ENCODE assay signal across 7 cellular contexts in the genomic region with DNA sequence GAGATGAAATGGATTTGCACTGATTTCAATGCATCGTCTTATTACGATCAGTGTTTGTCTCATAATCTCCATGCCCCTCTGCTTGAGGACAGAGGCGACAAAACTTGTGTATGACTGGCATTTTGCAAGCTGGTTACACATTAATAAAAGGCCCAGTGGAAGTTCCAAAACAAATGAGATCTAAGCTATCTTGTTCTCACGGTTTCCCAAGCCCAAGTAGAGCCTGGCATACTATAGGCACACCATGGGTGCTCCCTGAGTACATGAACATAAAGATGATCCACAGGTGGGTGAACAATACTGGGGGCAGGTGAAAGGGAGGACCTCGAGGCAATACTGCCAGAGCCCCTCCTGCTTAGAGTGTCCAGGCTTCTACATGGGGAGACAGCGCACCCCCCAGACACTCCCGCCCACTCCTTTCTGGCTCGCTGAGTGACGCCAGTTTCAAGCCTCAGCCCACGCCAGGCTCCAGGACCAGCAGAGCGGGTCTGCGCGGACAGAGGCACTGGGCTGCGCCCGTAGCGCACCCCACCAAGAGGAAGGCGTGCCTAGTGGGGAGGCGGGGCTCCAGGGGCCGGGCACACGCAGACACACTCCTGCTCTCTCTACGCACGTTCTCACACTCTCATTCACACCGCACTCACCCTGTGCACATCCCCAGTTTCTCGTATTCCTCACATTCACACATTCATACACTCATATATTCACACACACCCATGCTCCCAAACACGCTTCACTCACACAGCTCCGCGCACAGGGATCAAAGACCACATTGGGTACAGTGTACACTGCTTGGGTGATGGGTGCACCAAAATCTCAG. TPM values are rescaled to one million over a fixed set of nuclear protein-coding genes. Genes with fewer than 3 reads are reported as not detected.
DNase-seq lines count a peak whose midpoint lies in the region; ATAC-seq and TF ChIP-seq lines count a peak whose summit lies in the region.

No MANE protein-coding gene starts in this region.

- peaks cover 46% of the 10 kb centered on the region for H3K4me1 Mint-ChIP-seq in WTC11

- no peak overlapping the region for H3K27ac Mint-ChIP-seq in WTC11

- H3K9me3 ChIP-seq in fibroblast of lung (ENCODE audit: control insufficient read depth, insufficient read depth, low read depth, low read length) (no peaks in the 10 kb centered on the region), neutrophil (no peaks in the 10 kb centered on the region)

- H3K4me3 ChIP-seq in fibroblast of lung (replicated peaks in 1 of 4; ENCODE audit: control extremely low read depth in 1 of 4, insufficient read depth in 1 of 4, low read depth in 3 of 4, low read length in 4 of 4) (peak overlapping the region; percentile 57 to 74 (median 69)), neutrophil (ENCODE audit: low read depth in 1 of 2, low read length in 1 of 2) (peak overlapping the region; percentile 7 to 62)

- H3K27me3 Mint-ChIP-seq in WTC11 (ENCODE audit: low read depth) = peaks cover 88% of the 10 kb centered on the region

- H3K9me3 Mint-ChIP-seq in WTC11 = no peaks in the 10 kb centered on the region

- H3K79me2 ChIP-seq in fibroblast of lung (ENCODE audit: control insufficient read depth, insufficient read depth, low read length) = no peaks in the 10 kb centered on the region

- peak overlapping the region; percentile 72 for H2AFZ ChIP-seq in fibroblast of lung (ENCODE audit: low read length)

- H3K27ac ChIP-seq in fibroblast of lung (ENCODE audit: insufficient read depth, low read length) (no peak overlapping the region), neutrophil (no peak overlapping the region)

- ATAC-seq in GM18498 (IDR thresholded peaks at IDR 0.05; ENCODE audit: unreplicated experiment) (peak; percentile 67), HG02885 (IDR thresholded peaks at IDR 0.05; ENCODE audit: poor library complexity, unreplicated experiment) (peak; percentile 82), WTC11 (peak; percentile 56)

- peak overlapping the region; percentile 80 for H3K4me3 Mint-ChIP-seq in WTC11

- no peak for TF ChIP-seq CTCF in WTC11 (IDR thresholded peaks at IDR 0.05)
- no peak for TF ChIP-seq CTCF in fibroblast of lung (conservative IDR thresholded peaks at IDR 0.05 in 1 of 2, IDR thresholded peaks at IDR 0.05 in 1 of 2; ENCODE audit: low read depth in 1 of 2, low read length in 2 of 2)
- TF ChIP-seq CTCF in neutrophil (IDR thresholded peaks at IDR 0.05) = no peak

- H3K4me1 ChIP-seq in fibroblast of lung (ENCODE audit: control insufficient read depth, extremely low read depth, insufficient read depth, low read length) = peaks cover 6% of the 10 kb centered on the region
- H3K4me1 ChIP-seq in neutrophil (ENCODE audit: control insufficient read depth in 1 of 2, insufficient read depth in 1 of 2, low read depth in 1 of 2, low read length in 1 of 2) = peaks cover 13 to 16% of the 10 kb centered on the region in 2 experiments

- H3K27me3 ChIP-seq in fibroblast of lung (ENCODE audit: control insufficient read depth, insufficient read depth, low read length) (peaks cover under 1% of the 10 kb centered on the region), neutrophil (peaks cover 99% of the 10 kb centered on the region)

- POLR2A ChIA-PET in WTC11 (lab: Charles Lee) = no interaction called here

- no peak overlapping the region for H3K9ac ChIP-seq in fibroblast of lung (ENCODE audit: insufficient read depth, low read length)

- no peaks in the 10 kb centered on the region for H3K36me3 Mint-ChIP-seq in WTC11

- H4K20me1 ChIP-seq in fibroblast of lung (ENCODE audit: control insufficient read depth, extremely low read depth, insufficient read depth, low read length) = no peaks in the 10 kb centered on the region

- DNase-seq in WTC11 (ENCODE audit: low spot score) (no peak), fibroblast of lung (ENCODE audit: low read depth in 2 of 2) (peak in 1 of 2 donors; percentile 39), NCI-H446 (lab: John Stamatoyannopoulos, UW) (no peak)
- DNase-seq in stimulated activated CD8-positive, alpha-beta memory T cell treated with anti-CD3 and anti-CD28 coated beads, Interleukin-4, amount 100 ng/mL, for 48 hours = no peak

- CTCF ChIA-PET in WTC11 (lab: Charles Lee) = interaction anchor here (0.7 to 0.9 kb wide), 2 partner anchors 9 to 142 kb away, joined by 3 read pairs; a partner anchor contains a TSS

- H3K36me3 ChIP-seq in fibroblast of lung (ENCODE audit: control insufficient read depth, insufficient read depth, low read length) = no peaks in the 10 kb centered on the region
- H3K36me3 ChIP-seq in neutrophil = no peaks in the 10 kb centered on the region

- H3K4me2 ChIP-seq in fibroblast of lung (ENCODE audit: extremely low read depth, insufficient read depth, low read length) = peak overlapping the region; percentile 100

TF ChIP-seq in WTC11, 78 proteins besides CTCF, POLR2A, EP300 and RAD21:
- TF ChIP-seq GABPB1 (CRISPR knock-in tag; IDR thresholded peaks at IDR 0.05) (0 out of 2 replicates have a peak, but pooled peaks have one; percentile 2), NFE2L1 (CRISPR knock-in tag; IDR thresholded peaks at IDR 0.05) (no peak)

RNA-seq across cellular contexts. Expression of a gene that starts 8.9 kb away (rescaled TPM):
- total RNA-seq in WTC11 (2021) = not detected in 3 replicates
- total RNA-seq in fibroblast of lung = 0.33 TPM in 1 of 2 replicates, not detected in the other
- polyA plus RNA-seq in fibroblast of lung = 0.05 and 0.15 TPM in 2 replicates
- 0.25 and 0.29 TPM in 2 replicates for polyA plus RNA-seq in fibroblast of lung (2012)
- polyA minus RNA-seq in fibroblast of lung (ENCODE audit: low replicate concordance) = not detected in 2 replicates

RNA-seq across cellular contexts. Expression of a gene that starts 26.6 kb away (rescaled TPM):
- total RNA-seq in WTC11 (2021) (6.9 to 11.0 TPM (median 8.4 TPM) in 3 replicates), fibroblast of lung (48.8 and 52.0 TPM in 2 replicates)
- polyA plus RNA-seq in fibroblast of lung = 32.1 and 39.4 TPM in 2 replicates
- polyA plus RNA-seq in fibroblast of lung (2012) = 22.7 and 29.0 TPM in 2 replicates
- polyA minus RNA-seq in fibroblast of lung (ENCODE audit: low replicate concordance) = 0.82 and 3.2 TPM in 2 replicates
